Comparison of ENCODE assay signal across 12 cellular contexts in genomic region chr6:104995989-104996617, GRCh38. TPM values are rescaled to one million over a fixed set of nuclear protein-coding genes. Genes with fewer than 3 reads are reported as not detected.
DNase-seq lines count a peak whose midpoint lies in the region; ATAC-seq and TF ChIP-seq lines count a peak whose summit lies in the region.
"Had no signal": no experiment of that assay in that cellular context is flagged by ENCODE, and none has a peak within 500 bp of the region (broad histone marks: within the 10 kb centered on the region; RNA-seq: fewer than 3 reads in every experiment).

No MANE protein-coding gene starts in this region.

- CTCF ChIA-PET in PC-9 (lab: Charles Lee): interaction anchor here (0.7 kb wide), 1 partner anchor 367 kb away, joined by 3 read pairs; no protein-coding TSS in a partner anchor

- H3K9me3 ChIP-seq in PC-9 (ENCODE audit: insufficient read depth, low read depth) (no peaks in the 10 kb centered on the region), esophagus squamous epithelium (no peaks in the 10 kb centered on the region)

- H3K36me3 ChIP-seq in PC-9 (ENCODE audit: low read depth) (no peaks in the 10 kb centered on the region), esophagus squamous epithelium (no peaks in the 10 kb centered on the region)

- peak overlapping the region; percentile 69; the same call in 1 of the 2 replicates for H2AFZ ChIP-seq in PC-9

- no peak for ATAC-seq in GM18907 (IDR thresholded peaks at IDR 0.05; ENCODE audit: unreplicated experiment)

- no peaks in the 10 kb centered on the region for H3K79me2 ChIP-seq in PC-9 (ENCODE audit: low read depth)

- H3F3A ChIP-seq in PC-9 (ENCODE audit: insufficient read depth, low read depth): no peaks in the 10 kb centered on the region

- TF ChIP-seq CTCF in PC-9 (conservative IDR thresholded peaks at IDR 0.05) (peak; percentile 41), esophagus squamous epithelium (IDR thresholded peaks at IDR 0.05) (peak in 2 of 6 experiments; percentile 9 to 11)

- 67 to 79% methylated on average over 2 of the region's 2 CpGs for WGBS in esophagus squamous epithelium, 2 donors

- H3K27me3 ChIP-seq in PC-9 (ENCODE audit: insufficient read depth, low read depth) (no peaks in the 10 kb centered on the region), esophagus squamous epithelium (no peaks in the 10 kb centered on the region)

- H3K4me3 ChIP-seq in PC-9 (no peak overlapping the region), esophagus squamous epithelium (no peak overlapping the region)

- no peak overlapping the region for H3K4me2 ChIP-seq in PC-9

- no TSS peak for BruUV-seq in PC-9 (replicated peaks; lab: Mats Ljungman, UMichigan)

- DNase-seq in ELR (ENCODE audit: low read depth) (peak; percentile 48), PC-9 (no peak), esophagus squamous epithelium (lab: John Stamatoyannopoulos, UW) (no peak), pons (ENCODE audit: low spot score) (peak; percentile 49), NCI-H1092 (lab: John Stamatoyannopoulos, UW) (no peak), HPDE6-E6E7 (ENCODE audit: extremely low spot score) (no peak), NK-92 (lab: John Stamatoyannopoulos, UW; ENCODE audit: unreplicated experiment) (no peak)
- DNase-seq: activated naive CD8-positive, alpha-beta T cell treated with anti-CD3 and anti-CD28 coated beads, Interleukin-2, amount 10 ng/mL, durations not matched to agents 7 days and 5 days; kidney; stimulated activated CD4-positive, alpha-beta T cell treated with anti-CD3 and anti-CD28 coated beads, Interleukin-4, amount 100 ng/mL, for 4 hours; T1000 had no signal

- H4K20me1 ChIP-seq in PC-9 (ENCODE audit: insufficient read depth): no peaks in the 10 kb centered on the region

- TF ChIP-seq POLR2A in esophagus squamous epithelium (IDR thresholded peaks at IDR 0.05): no peak

- H3K4me1 ChIP-seq in PC-9 (replicated peaks; ENCODE audit: insufficient read depth) (no peaks in the 10 kb centered on the region), esophagus squamous epithelium (peaks cover 0 to 3% (median 0%) of the 10 kb centered on the region in 3 donors)

- no peak overlapping the region for H3K27ac ChIP-seq in PC-9
- H3K27ac ChIP-seq in esophagus squamous epithelium: peak overlapping the region in 3 of 4 donors; percentile 26 to 67 (median 66)

- intact Hi-C loops in PC-9 (cut with micrococcal nuclease; ENCODE audit: unreplicated experiment): no loop called here
- intact Hi-C loops in esophagus squamous epithelium (cut with DNase I): no loop called here

- H3K9me2 ChIP-seq in PC-9 (ENCODE audit: insufficient read depth): no peaks in the 10 kb centered on the region

- POLR2A ChIA-PET in PC-9 (lab: Charles Lee; ENCODE audit: unreplicated experiment): no interaction called here

RNA-seq across cellular contexts. Expression of gene LIN28B, which starts 39.2 kb away (rescaled TPM):
- not detected in 2 replicates for total RNA-seq in PC-9 (2021)
- not detected for total RNA-seq in esophagus squamous epithelium
- total RNA-seq: activated naive CD8-positive, alpha-beta T cell treated with anti-CD3 and anti-CD28 coated beads, Interleukin-2, amount 10 ng/mL, durations not matched to agents 7 days and 5 days; kidney had no signal

Comparison
In these comparisons a context has a peak if more than half of its experiments do, and no peak if none do; other contexts are left out.
1. DNase-seq: peak in ELR (single experiment) and pons (single experiment); none in PC-9 (0 of 2), esophagus squamous epithelium (single experiment), NCI-H1092 (single experiment), HPDE6-E6E7 (single experiment) and NK-92 (single experiment).